In genomic region chr6:74057326-74057725, GRCh38 we compare ENCODE assay signal across 27 cellular contexts.
"Had no signal": no experiment of that assay in that cellular context is flagged by ENCODE, and none has a peak within 500 bp of the region (broad histone marks: within the 10 kb centered on the region; RNA-seq: fewer than 3 reads in every experiment).

No MANE protein-coding gene starts in this region.

- DNase-seq: activated CD4-positive, alpha-beta T cell treated with anti-CD3 and anti-CD28 coated beads for 48 hours; activated CD4-positive, alpha-beta T cell treated with anti-CD3 and anti-CD28 coated beads, Interleukin-2, amount 50 U/mL, for 4 hours; activated CD4-positive, CD25-positive, alpha-beta regulatory T cell treated with anti-CD3 and anti-CD28 coated beads, Interleukin-2, amount 50 U/mL, for 72 hours; activated CD8-positive, alpha-beta memory T cell treated with anti-CD3 and anti-CD28 coated beads, Interleukin-2, amount 50 U/mL, for 48 hours; activated CD8-positive, alpha-beta T cell treated with anti-CD3 and anti-CD28 coated beads, Interleukin-2, amount 10 ng/mL, durations not matched to agents 7 days and 5 days; activated naive CD4-positive, alpha-beta T cell treated with anti-CD3 and anti-CD28 coated beads, Interleukin-2, amount 50 U/mL, for 16 hours; activated T-cell treated with anti-CD3 and anti-CD28 coated beads, Interleukin-2, amount 50 U/mL, for 1 hour; body of pancreas; central memory CD4-positive, alpha-beta T cell; Kasumi-1; KBM-7; MV-4-11; NCI-H1092 treated with DMSO at 0.1 percent for 48 hours; NCI-H1417 treated with DMSO at 0.1 percent for 48 hours; NCI-H1694; NCI-H2029; NCI-H2107; NCI-H2171 treated with DMSO at 0.1 percent for 48 hours; NCI-H226; NCI-H69; NK-92 treated with Interleukin-12 subunit alpha and Interleukin-12 subunit beta, amount 100 ng/mL, for 24 hours; OCI-M1; Right ventricle myocardium superior; RPMI8226; SJCRH30 had no signal

- H3K36me3 ChIP-seq: ascending aorta, SJCRH30 had no signal

- H3K4me1 ChIP-seq: ascending aorta, body of pancreas, SJCRH30 had no signal

- H3K4me3 ChIP-seq: ascending aorta, body of pancreas, SJCRH30 had no signal

- FAIRE-seq: bronchial epithelial cell had no signal

- H3K9me3 ChIP-seq: ascending aorta, body of pancreas, SJCRH30 had no signal

- H3K27ac ChIP-seq: ascending aorta, body of pancreas, SJCRH30 had no signal

- H3K27me3 ChIP-seq: ascending aorta, body of pancreas, SJCRH30 had no signal
